22 cellular contexts compared by ENCODE assay signal in the genomic region with DNA sequence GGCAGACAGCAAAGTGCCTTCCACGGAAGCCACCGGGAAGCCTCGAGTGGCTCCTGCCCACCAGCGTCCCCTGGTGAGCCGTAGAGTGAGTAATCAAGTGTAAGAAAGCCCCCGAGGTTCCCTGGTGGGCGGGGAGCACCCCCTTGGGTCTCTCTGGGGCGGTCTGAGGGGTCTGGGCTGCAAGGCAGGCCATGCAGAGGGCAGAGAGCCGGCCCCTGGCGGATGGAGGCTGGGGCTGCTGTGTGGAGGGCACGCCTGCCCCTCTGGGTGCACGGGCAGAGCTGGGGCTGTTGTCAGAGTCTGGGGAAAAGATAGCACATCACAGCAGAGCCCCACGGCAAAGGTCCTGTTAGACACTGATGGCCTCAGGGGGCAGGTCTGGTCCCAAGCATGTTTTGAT.
"Had no signal": no experiment of that assay in that cellular context is flagged by ENCODE, and none has a peak within 500 bp of the region (broad histone marks: within the 10 kb centered on the region; RNA-seq: fewer than 3 reads in every experiment).

No MANE protein-coding gene starts in this region.

- H3K9me3 ChIP-seq: MG63, SJCRH30, SK-N-SH had no signal

- H3K9ac ChIP-seq: SK-N-SH had no signal

- H3K27me3 Mint-ChIP-seq: activated CD4-positive, alpha-beta T cell treated with anti-CD3 and anti-CD28 coated beads for 36 hours; activated naive CD4-positive, alpha-beta T cell treated with anti-CD3 and anti-CD28 coated beads, Interleukin-2, amount 50 U/mL, for 24 hours had no signal

- H3K4me3 Mint-ChIP-seq: activated CD4-positive, alpha-beta T cell treated with anti-CD3 and anti-CD28 coated beads for 36 hours; activated CD8-positive, alpha-beta T cell treated with anti-CD3 and anti-CD28 coated beads, Interleukin-2, amount 10 ng/mL, durations not matched to agents 7 days and 5 days; activated naive CD4-positive, alpha-beta T cell treated with anti-CD3 and anti-CD28 coated beads, Interleukin-2, amount 50 U/mL, for 24 hours had no signal

- H3K9me3 Mint-ChIP-seq: activated naive CD4-positive, alpha-beta T cell treated with anti-CD3 and anti-CD28 coated beads, Interleukin-2, amount 50 U/mL, for 24 hours had no signal

- H3K4me1 Mint-ChIP-seq: activated CD4-positive, alpha-beta T cell treated with anti-CD3 and anti-CD28 coated beads for 36 hours; activated naive CD4-positive, alpha-beta T cell treated with anti-CD3 and anti-CD28 coated beads, Interleukin-2, amount 50 U/mL, for 24 hours had no signal

- H3K36me3 ChIP-seq: MG63, WERI-Rb-1 had no signal

- H3K4me3 ChIP-seq: MG63, SJCRH30 had no signal

- H3K27ac Mint-ChIP-seq: activated CD4-positive, alpha-beta T cell treated with anti-CD3 and anti-CD28 coated beads for 36 hours; activated CD8-positive, alpha-beta T cell treated with anti-CD3 and anti-CD28 coated beads, Interleukin-2, amount 10 ng/mL, durations not matched to agents 7 days and 5 days; activated naive CD4-positive, alpha-beta T cell treated with anti-CD3 and anti-CD28 coated beads, Interleukin-2, amount 50 U/mL, for 24 hours had no signal

- DNase-seq: activated CD4-positive, alpha-beta T cell treated with anti-CD3 and anti-CD28 coated beads for 36 hours; activated CD8-positive, alpha-beta memory T cell treated with anti-CD3 and anti-CD28 coated beads, Interleukin-2, amount 50 U/mL, for 48 hours; activated CD8-positive, alpha-beta T cell treated with anti-CD3 and anti-CD28 coated beads, Interleukin-2, amount 10 ng/mL, durations not matched to agents 7 days and 5 days; activated T-cell treated with anti-CD3 and anti-CD28 coated beads, Interleukin-2, amount 50 U/mL, for 1 hour; MG63; MV-4-11; NCI-H1092 treated with DMSO at 0.1 percent for 48 hours; NCI-H1417 treated with DMSO at 0.1 percent for 48 hours; NCI-H1694 treated with DMSO at 0.1 percent for 48 hours; NCI-H2029 treated with DMSO at 0.1 percent for 48 hours; NCI-H345; NCI-H510A; NCI-H526 treated with DMSO at 0.1 percent for 48 hours; NCI-H82; OCI-M1; RPMI8226; SJCRH30; SK-N-SH; T-helper 1 cell; WERI-Rb-1 had no signal

- H3K36me3 Mint-ChIP-seq: activated naive CD4-positive, alpha-beta T cell treated with anti-CD3 and anti-CD28 coated beads, Interleukin-2, amount 50 U/mL, for 24 hours had no signal

- H3K4me1 ChIP-seq: SJCRH30 had no signal

- H3K27ac ChIP-seq: SJCRH30, WERI-Rb-1 had no signal

- H3K27me3 ChIP-seq: MG63, SJCRH30 had no signal

- ATAC-seq: activated CD4-positive, alpha-beta T cell treated with anti-CD3 and anti-CD28 coated beads for 36 hours; activated CD8-positive, alpha-beta T cell treated with anti-CD3 and anti-CD28 coated beads, Interleukin-2, amount 10 ng/mL, durations not matched to agents 7 days and 5 days; Panc1 had no signal

- H3K4me2 ChIP-seq: SK-N-SH had no signal
